1 cellular context compared by ENCODE assay signal in the genomic region with DNA sequence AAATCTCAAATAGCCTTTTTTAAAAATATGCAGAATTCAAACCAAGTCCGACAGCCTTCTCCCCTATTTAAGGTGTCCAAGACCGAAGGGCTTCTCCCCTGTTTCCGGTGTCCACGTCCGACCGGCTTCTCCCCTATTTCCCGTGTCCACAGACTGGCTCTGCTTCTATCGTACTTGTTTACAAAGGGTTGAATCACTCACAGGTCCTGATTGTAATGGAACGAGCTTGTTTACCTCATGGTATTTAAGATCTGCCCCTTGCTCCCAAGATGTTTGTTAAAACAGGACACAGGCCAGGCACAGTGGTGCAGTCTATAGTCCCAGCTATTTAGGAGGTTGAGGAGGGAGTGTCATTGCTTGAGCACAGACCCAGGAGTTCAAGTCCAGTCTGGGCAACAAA.
TF ChIP-seq lines count a peak whose summit lies in the region.

No MANE protein-coding gene starts in this region.

TF ChIP-seq in HepG2, 621 proteins besides CTCF, POLR2A, EP300 and RAD21 (continued from another document):
- TF ChIP-seq, protein P1, sequence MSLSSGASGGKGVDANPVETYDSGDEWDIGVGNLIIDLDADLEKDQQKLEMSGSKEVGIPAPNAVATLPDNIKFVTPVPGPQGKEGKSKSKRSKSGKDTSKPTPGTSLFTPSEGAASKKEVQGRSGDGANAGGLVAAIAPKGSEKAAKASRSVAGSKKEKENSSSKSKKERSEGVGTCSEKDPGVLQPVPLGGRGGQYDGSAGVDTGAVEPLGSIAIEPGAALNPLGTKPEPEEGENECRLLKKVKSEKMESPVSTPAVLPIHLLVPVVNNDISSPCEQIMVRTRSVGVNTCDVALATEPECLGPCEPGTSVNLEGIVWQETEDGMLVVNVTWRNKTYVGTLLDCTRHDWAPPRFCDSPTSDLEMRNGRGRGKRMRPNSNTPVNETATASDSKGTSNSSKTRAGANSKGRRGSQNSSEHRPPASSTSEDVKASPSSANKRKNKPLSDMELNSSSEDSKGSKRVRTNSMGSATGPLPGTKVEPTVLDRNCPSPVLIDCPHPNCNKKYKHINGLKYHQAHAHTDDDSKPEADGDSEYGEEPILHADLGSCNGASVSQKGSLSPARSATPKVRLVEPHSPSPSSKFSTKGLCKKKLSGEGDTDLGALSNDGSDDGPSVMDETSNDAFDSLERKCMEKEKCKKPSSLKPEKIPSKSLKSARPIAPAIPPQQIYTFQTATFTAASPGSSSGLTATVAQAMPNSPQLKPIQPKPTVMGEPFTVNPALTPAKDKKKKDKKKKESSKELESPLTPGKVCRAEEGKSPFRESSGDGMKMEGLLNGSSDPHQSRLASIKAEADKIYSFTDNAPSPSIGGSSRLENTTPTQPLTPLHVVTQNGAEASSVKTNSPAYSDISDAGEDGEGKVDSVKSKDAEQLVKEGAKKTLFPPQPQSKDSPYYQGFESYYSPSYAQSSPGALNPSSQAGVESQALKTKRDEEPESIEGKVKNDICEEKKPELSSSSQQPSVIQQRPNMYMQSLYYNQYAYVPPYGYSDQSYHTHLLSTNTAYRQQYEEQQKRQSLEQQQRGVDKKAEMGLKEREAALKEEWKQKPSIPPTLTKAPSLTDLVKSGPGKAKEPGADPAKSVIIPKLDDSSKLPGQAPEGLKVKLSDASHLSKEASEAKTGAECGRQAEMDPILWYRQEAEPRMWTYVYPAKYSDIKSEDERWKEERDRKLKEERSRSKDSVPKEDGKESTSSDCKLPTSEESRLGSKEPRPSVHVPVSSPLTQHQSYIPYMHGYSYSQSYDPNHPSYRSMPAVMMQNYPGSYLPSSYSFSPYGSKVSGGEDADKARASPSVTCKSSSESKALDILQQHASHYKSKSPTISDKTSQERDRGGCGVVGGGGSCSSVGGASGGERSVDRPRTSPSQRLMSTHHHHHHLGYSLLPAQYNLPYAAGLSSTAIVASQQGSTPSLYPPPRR (CRISPR knock-in tag; IDR thresholded peaks at IDR 0.05; ENCODE audit: borderline replicate concordance) = peak; percentile 20; the same call in 1 of the 2 replicates
- no peak for TF ChIP-seq BHLHE40 (IDR thresholded peaks at IDR 0.05; ENCODE audit: low read length)
- TF ChIP-seq GZF1 (CRISPR knock-in tag; IDR thresholded peaks at IDR 0.05) = no peak
- TF ChIP-seq NFIC (IDR thresholded peaks at IDR 0.05; ENCODE audit: low read length) = peak; percentile 65; the same call in 1 of the 2 replicates
- TF ChIP-seq TEAD3 (CRISPR knock-in tag; optimal IDR thresholded peaks at IDR 0.05; ENCODE audit: borderline replicate concordance) = peak; percentile 68
- no peak for TF ChIP-seq SOX13 (IDR thresholded peaks at IDR 0.05)
- TF ChIP-seq SOX13 (CRISPR knock-in tag; conservative IDR thresholded peaks at IDR 0.05 in 1 of 2, IDR thresholded peaks at IDR 0.05 in 1 of 2) = peak in 1 of 2 experiments; percentile 8; a peak in 1 of 4 replicates
- TF ChIP-seq BCL6 (CRISPR knock-in tag; IDR thresholded peaks at IDR 0.05) = 0 out of 2 replicates have a peak, but pooled peaks have one; percentile 13
- TF ChIP-seq, protein P2, sequence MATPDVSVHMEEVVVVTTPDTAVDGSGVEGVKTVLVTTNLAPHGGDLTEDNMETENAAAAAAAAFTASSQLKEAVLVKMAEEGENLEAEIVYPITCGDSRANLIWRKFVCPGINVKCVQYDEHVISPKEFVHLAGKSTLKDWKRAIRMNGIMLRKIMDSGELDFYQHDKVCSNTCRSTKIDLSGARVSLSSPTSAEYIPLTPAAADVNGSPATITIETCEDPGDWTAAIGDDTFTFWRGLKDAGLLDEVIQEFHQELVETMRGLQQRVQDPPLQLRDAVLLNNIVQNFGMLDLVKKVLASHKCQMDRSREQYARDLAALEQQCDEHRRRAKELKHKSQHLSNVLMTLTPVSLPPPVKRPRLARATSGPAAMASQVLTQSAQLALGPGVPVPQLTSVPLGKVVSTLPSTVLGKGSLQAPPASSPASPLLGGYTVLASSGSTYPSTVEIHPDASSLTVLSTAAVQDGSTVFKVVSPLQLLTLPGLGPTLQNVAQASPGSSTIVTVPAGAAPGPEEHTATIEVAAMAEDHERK (CRISPR knock-in tag; IDR thresholded peaks at IDR 0.05; ENCODE audit: low read depth) = no peak
- TF ChIP-seq RELA (CRISPR knock-in tag; IDR thresholded peaks at IDR 0.05) = no peak
- 0 out of 2 replicates have a peak, but pooled peaks have one; percentile 31 for TF ChIP-seq RCOR2 (CRISPR knock-in tag; IDR thresholded peaks at IDR 0.05)
- no peak for TF ChIP-seq THAP11 (CRISPR knock-in tag; IDR thresholded peaks at IDR 0.05)
- peak; percentile 31; the same call in 1 of the 2 replicates for TF ChIP-seq ELF3 (CRISPR knock-in tag; IDR thresholded peaks at IDR 0.05)
- peak; percentile 75; the same call in 1 of the 2 replicates for TF ChIP-seq ETV5 (CRISPR knock-in tag; IDR thresholded peaks at IDR 0.05; ENCODE audit: borderline replicate concordance)
- TF ChIP-seq GTF3A (CRISPR knock-in tag; conservative IDR thresholded peaks at IDR 0.05) = no peak
- TF ChIP-seq, protein P3, sequence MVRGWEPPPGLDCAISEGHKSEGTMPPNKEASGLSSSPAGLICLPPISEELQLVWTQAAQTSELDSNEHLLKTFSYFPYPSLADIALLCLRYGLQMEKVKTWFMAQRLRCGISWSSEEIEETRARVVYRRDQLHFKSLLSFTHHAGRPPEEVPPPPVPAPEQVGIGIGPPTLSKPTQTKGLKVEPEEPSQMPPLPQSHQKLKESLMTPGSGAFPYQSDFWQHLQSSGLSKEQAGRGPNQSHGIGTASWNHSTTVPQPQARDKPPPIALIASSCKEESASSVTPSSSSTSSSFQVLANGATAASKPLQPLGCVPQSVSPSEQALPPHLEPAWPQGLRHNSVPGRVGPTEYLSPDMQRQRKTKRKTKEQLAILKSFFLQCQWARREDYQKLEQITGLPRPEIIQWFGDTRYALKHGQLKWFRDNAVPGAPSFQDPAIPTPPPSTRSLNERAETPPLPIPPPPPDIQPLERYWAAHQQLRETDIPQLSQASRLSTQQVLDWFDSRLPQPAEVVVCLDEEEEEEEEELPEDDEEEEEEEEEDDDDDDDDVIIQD (CRISPR knock-in tag; IDR thresholded peaks at IDR 0.05; ENCODE audit: low read depth) = peak; percentile 74; the same call in 1 of the 2 replicates
- TF ChIP-seq HNF4A (CRISPR knock-in tag; IDR thresholded peaks at IDR 0.05) = peak; percentile 31; the same call in 1 of the 2 replicates
- peak; percentile 91 for TF ChIP-seq FOXA3 (CRISPR knock-in tag; IDR thresholded peaks at IDR 0.05)
- TF ChIP-seq FOSL2 (CRISPR knock-in tag; IDR thresholded peaks at IDR 0.05) = peak; percentile 79
- TF ChIP-seq, protein P4, sequence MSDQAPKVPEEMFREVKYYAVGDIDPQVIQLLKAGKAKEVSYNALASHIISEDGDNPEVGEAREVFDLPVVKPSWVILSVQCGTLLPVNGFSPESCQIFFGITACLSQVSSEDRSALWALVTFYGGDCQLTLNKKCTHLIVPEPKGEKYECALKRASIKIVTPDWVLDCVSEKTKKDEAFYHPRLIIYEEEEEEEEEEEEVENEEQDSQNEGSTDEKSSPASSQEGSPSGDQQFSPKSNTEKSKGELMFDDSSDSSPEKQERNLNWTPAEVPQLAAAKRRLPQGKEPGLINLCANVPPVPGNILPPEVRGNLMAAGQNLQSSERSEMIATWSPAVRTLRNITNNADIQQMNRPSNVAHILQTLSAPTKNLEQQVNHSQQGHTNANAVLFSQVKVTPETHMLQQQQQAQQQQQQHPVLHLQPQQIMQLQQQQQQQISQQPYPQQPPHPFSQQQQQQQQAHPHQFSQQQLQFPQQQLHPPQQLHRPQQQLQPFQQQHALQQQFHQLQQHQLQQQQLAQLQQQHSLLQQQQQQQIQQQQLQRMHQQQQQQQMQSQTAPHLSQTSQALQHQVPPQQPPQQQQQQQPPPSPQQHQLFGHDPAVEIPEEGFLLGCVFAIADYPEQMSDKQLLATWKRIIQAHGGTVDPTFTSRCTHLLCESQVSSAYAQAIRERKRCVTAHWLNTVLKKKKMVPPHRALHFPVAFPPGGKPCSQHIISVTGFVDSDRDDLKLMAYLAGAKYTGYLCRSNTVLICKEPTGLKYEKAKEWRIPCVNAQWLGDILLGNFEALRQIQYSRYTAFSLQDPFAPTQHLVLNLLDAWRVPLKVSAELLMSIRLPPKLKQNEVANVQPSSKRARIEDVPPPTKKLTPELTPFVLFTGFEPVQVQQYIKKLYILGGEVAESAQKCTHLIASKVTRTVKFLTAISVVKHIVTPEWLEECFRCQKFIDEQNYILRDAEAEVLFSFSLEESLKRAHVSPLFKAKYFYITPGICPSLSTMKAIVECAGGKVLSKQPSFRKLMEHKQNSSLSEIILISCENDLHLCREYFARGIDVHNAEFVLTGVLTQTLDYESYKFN (CRISPR knock-in tag; conservative IDR thresholded peaks at IDR 0.05) = peak; percentile 78
- TF ChIP-seq SOX5 (CRISPR knock-in tag; IDR thresholded peaks at IDR 0.05; ENCODE audit: borderline replicate concordance) = 0 out of 2 replicates have a peak, but pooled peaks have one; percentile 35
- peak; percentile 49; the same call in 1 of the 2 replicates for TF ChIP-seq ZNF772 (CRISPR knock-in tag; IDR thresholded peaks at IDR 0.05)
- no peak for TF ChIP-seq ZNF207 (IDR thresholded peaks at IDR 0.05; ENCODE audit: borderline replicate concordance)
- peak; percentile 90 for TF ChIP-seq SALL1 (CRISPR knock-in tag; IDR thresholded peaks at IDR 0.05)
- no peak for TF ChIP-seq SAFB2 (CRISPR knock-in tag; IDR thresholded peaks at IDR 0.05; ENCODE audit: borderline replicate concordance, low read depth)
- TF ChIP-seq GATAD2A (CRISPR knock-in tag; IDR thresholded peaks at IDR 0.05) = peak; percentile 58
- TF ChIP-seq RFX5 (IDR thresholded peaks at IDR 0.05; ENCODE audit: low read depth, low read length) = no peak
- TF ChIP-seq FOXK1 (CRISPR knock-in tag; IDR thresholded peaks at IDR 0.05; ENCODE audit: borderline replicate concordance, low read depth) = peak; percentile 69; the same call in 1 of the 2 replicates
- TF ChIP-seq, protein P5, sequence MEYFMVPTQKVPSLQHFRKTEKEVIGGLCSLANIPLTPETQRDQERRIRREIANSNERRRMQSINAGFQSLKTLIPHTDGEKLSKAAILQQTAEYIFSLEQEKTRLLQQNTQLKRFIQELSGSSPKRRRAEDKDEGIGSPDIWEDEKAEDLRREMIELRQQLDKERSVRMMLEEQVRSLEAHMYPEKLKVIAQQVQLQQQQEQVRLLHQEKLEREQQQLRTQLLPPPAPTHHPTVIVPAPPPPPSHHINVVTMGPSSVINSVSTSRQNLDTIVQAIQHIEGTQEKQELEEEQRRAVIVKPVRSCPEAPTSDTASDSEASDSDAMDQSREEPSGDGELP (IDR thresholded peaks at IDR 0.05; ENCODE audit: borderline replicate concordance, low read depth) = no peak
- TF ChIP-seq ZNF878 (CRISPR knock-in tag; IDR thresholded peaks at IDR 0.05) = 0 out of 2 replicates have a peak, but pooled peaks have one; percentile 22
- TF ChIP-seq, protein P6, sequence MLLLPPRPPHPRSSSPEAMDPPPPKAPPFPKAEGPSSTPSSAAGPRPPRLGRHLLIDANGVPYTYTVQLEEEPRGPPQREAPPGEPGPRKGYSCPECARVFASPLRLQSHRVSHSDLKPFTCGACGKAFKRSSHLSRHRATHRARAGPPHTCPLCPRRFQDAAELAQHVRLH (CRISPR knock-in tag; IDR thresholded peaks at IDR 0.05; ENCODE audit: borderline replicate concordance, low read depth) = 0 out of 2 replicates have a peak, but pooled peaks have one; percentile 29
- TF ChIP-seq, protein P7, sequence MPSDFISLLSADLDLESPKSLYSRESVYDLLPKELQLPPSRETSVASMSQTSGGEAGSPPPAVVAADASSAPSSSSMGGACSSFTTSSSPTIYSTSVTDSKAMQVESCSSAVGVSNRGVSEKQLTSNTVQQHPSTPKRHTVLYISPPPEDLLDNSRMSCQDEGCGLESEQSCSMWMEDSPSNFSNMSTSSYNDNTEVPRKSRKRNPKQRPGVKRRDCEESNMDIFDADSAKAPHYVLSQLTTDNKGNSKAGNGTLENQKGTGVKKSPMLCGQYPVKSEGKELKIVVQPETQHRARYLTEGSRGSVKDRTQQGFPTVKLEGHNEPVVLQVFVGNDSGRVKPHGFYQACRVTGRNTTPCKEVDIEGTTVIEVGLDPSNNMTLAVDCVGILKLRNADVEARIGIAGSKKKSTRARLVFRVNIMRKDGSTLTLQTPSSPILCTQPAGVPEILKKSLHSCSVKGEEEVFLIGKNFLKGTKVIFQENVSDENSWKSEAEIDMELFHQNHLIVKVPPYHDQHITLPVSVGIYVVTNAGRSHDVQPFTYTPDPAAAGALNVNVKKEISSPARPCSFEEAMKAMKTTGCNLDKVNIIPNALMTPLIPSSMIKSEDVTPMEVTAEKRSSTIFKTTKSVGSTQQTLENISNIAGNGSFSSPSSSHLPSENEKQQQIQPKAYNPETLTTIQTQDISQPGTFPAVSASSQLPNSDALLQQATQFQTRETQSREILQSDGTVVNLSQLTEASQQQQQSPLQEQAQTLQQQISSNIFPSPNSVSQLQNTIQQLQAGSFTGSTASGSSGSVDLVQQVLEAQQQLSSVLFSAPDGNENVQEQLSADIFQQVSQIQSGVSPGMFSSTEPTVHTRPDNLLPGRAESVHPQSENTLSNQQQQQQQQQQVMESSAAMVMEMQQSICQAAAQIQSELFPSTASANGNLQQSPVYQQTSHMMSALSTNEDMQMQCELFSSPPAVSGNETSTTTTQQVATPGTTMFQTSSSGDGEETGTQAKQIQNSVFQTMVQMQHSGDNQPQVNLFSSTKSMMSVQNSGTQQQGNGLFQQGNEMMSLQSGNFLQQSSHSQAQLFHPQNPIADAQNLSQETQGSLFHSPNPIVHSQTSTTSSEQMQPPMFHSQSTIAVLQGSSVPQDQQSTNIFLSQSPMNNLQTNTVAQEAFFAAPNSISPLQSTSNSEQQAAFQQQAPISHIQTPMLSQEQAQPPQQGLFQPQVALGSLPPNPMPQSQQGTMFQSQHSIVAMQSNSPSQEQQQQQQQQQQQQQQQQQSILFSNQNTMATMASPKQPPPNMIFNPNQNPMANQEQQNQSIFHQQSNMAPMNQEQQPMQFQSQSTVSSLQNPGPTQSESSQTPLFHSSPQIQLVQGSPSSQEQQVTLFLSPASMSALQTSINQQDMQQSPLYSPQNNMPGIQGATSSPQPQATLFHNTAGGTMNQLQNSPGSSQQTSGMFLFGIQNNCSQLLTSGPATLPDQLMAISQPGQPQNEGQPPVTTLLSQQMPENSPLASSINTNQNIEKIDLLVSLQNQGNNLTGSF (CRISPR knock-in tag; IDR thresholded peaks at IDR 0.05) = no peak
- no peak for TF ChIP-seq ZNF589 (CRISPR knock-in tag; conservative IDR thresholded peaks at IDR 0.05)
- TF ChIP-seq DPF2 (CRISPR knock-in tag; IDR thresholded peaks at IDR 0.05; ENCODE audit: borderline replicate concordance, low read depth) = 0 out of 2 replicates have a peak, but pooled peaks have one; percentile 37
- TF ChIP-seq EHMT2 (IDR thresholded peaks at IDR 0.05; ENCODE audit: borderline replicate concordance, low read depth, low read length) = no peak
- TF ChIP-seq ZNF292 (CRISPR knock-in tag; IDR thresholded peaks at IDR 0.05; ENCODE audit: borderline replicate concordance, low read depth) = no peak; the same call in 1 of the 2 replicates
- TF ChIP-seq ZNF792 (CRISPR knock-in tag; IDR thresholded peaks at IDR 0.05) = no peak
